In the genomic region with DNA sequence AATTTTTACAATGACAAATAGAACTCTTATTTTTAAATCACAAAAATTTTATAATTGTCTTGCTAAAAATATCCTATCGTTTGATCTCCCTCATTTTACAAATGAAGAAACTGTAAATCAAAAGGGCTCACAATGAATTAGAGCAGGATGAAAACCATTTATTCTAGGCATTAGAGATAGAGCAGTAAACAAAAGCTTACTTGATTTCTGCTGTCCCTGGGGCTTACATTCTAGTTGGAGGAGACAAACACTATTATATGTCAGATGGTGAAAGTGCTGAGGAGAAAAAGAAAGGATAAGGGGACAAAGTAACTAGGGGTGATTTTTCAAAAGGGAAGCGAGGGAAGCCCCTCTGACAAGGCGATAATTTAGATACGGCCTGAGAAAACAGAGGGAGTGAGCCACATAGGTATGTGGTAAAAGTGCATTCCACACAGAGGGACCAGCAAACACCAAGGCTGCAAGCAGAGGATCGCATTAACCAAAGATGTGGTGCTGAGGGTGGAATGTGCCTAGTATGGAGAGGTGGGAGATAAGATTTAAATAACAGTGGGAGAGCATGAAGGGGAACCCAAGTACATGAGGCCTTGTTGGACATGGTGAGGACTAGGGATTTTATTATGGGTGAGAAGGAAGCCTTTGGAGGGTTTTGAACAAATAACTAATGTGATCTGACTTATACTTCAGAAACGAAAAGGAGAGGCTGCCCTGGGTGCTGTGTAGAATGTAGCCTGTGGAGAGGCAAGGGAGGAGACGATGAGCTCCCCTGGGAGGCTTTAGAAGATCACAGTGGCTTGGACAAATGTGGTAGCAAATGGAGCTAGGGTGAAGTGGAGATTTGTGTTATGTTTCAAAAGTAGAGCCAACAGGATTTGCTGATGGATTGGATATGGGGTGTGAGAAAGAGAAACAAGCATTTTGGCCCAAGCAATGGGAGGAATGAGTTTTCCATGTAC, we compare ENCODE assay signal across 16 cellular contexts.
DNase-seq lines count a peak whose midpoint lies in the region; ATAC-seq and TF ChIP-seq lines count a peak whose summit lies in the region.
"Had no signal": no experiment of that assay in that cellular context is flagged by ENCODE, and none has a peak within 500 bp of the region (broad histone marks: within the 10 kb centered on the region; RNA-seq: fewer than 3 reads in every experiment).

No MANE protein-coding gene starts in this region.

- DNase-seq in GM23248 (no peak), RWPE1 (ENCODE audit: low spot score) (no peak), fibroblast of lung (ENCODE audit: low read depth in 2 of 2) (peak in 1 of 2 donors; percentile 57), progenitor cell of endocrine pancreas (ENCODE audit: low spot score, unreplicated experiment) (no peak), NCI-H128 (lab: John Stamatoyannopoulos, UW; ENCODE audit: unreplicated experiment) (no peak), NCI-H2081 treated with DMSO at 0.1 percent for 48 hours (lab: John Stamatoyannopoulos, UW) (no peak), upper lobe of right lung (no peak)
- DNase-seq: activated CD4-positive, alpha-beta T cell treated with anti-CD3 and anti-CD28 coated beads, Interleukin-2, amount 50 U/mL, for 1 hour; COR-L47; effector memory CD8-positive, alpha-beta T cell; left colon; NCI-H510A treated with DMSO at 0.1 percent for 48 hours; stomach had no signal

- no peak for ATAC-seq in upper lobe of right lung
- no peak for ATAC-seq in GM18858 (IDR thresholded peaks at IDR 0.05; ENCODE audit: unreplicated experiment)
- ATAC-seq: effector memory CD8-positive, alpha-beta T cell; left colon had no signal

- H3K27ac ChIP-seq in GM23248 (peak overlapping the region; percentile 75), RWPE1 (peak overlapping the region; percentile 54; the same call in 1 of the 2 replicates), fibroblast of lung (ENCODE audit: insufficient read depth, low read length) (peak overlapping the region; percentile 63), upper lobe of right lung (no peak overlapping the region)
- H3K27ac ChIP-seq: KMS-11 had no signal

- peaks cover 47% of the 10 kb centered on the region for H3F3A ChIP-seq in GM23248 (ENCODE audit: insufficient read depth)

- H3K9me3 Mint-ChIP-seq in progenitor cell of endocrine pancreas (ENCODE audit: low read depth): peaks cover 13% of the 10 kb centered on the region
- H3K9me3 Mint-ChIP-seq: effector memory CD8-positive, alpha-beta T cell had no signal

- peaks cover 12% of the 10 kb centered on the region; the same call in 1 of the 2 replicates for H3K36me3 ChIP-seq in GM23248 (ENCODE audit: low read depth)
- H3K36me3 ChIP-seq in fibroblast of lung (ENCODE audit: control insufficient read depth, insufficient read depth, low read length): peaks cover 3% of the 10 kb centered on the region
- H3K36me3 ChIP-seq in upper lobe of right lung: peaks cover 9% of the 10 kb centered on the region

- POLR2A ChIA-PET in RWPE1 (lab: Yijun Ruan, JAX; ENCODE audit: low non-redundant PET): no interaction called here

- H3K36me3 Mint-ChIP-seq in progenitor cell of endocrine pancreas (ENCODE audit: insufficient read depth): peaks cover 44% of the 10 kb centered on the region

- 74 to 77% methylated on average over 7 of the region's 7 CpGs for WGBS in GM23248 (ENCODE audit: low coverage in 1 of 2, low lambda C conversion rate in 2 of 2, missing lambda C conversion rate in 2 of 2), 2 experiments

- H3K9me2 ChIP-seq in GM23248 (ENCODE audit: insufficient read depth): no peaks in the 10 kb centered on the region

- peaks cover 37% of the 10 kb centered on the region for H3K79me2 ChIP-seq in GM23248 (ENCODE audit: insufficient read depth)
- peaks cover 12% of the 10 kb centered on the region for H3K79me2 ChIP-seq in fibroblast of lung (ENCODE audit: control insufficient read depth, insufficient read depth, low read length)

- H3K4me1 ChIP-seq in GM23248 (ENCODE audit: insufficient read depth) (peaks cover 46% of the 10 kb centered on the region), fibroblast of lung (ENCODE audit: control insufficient read depth, extremely low read depth, insufficient read depth, low read length) (peaks cover 30% of the 10 kb centered on the region), upper lobe of right lung (peaks cover 9% of the 10 kb centered on the region)

- intact Hi-C loops in upper lobe of right lung (cut with DNase I): no loop called here

- H3K4me3 Mint-ChIP-seq in progenitor cell of endocrine pancreas (ENCODE audit: low read depth): no peak overlapping the region
- H3K4me3 Mint-ChIP-seq: activated T-helper 1 cell treated with anti-CD3 and anti-CD28 coated beads, Interleukin-12 subunit alpha, Interleukin-12 subunit beta, Interleukin-2, Interleukin-4 antibody, amounts not matched to agents 30 ng/mL and 10 ng/mL and 1 ng/mL, durations not matched to agents 14 hours and 24 hours and 36 hours; effector memory CD8-positive, alpha-beta T cell had no signal

- peak overlapping the region; percentile 50 for H3K4me2 ChIP-seq in GM23248 (ENCODE audit: unreplicated experiment)
- H3K4me2 ChIP-seq in fibroblast of lung (ENCODE audit: extremely low read depth, insufficient read depth, low read length): peak overlapping the region; percentile 7
- H3K4me2 ChIP-seq: KMS-11 had no signal

- in situ Hi-C loops in GM23248 (cut with MboI): no loop called here

- peak overlapping the region; percentile 53; the same call in 1 of the 2 replicates for H3K4me3 ChIP-seq in GM23248
- no peak overlapping the region for H3K4me3 ChIP-seq in fibroblast of lung (replicated peaks in 1 of 4; ENCODE audit: control extremely low read depth in 1 of 4, insufficient read depth in 1 of 4, low read depth in 3 of 4, low read length in 4 of 4)
- no peak overlapping the region for H3K4me3 ChIP-seq in upper lobe of right lung
- H3K4me3 ChIP-seq: stomach had no signal

- H2AFZ ChIP-seq in GM23248 (no peak overlapping the region), fibroblast of lung (ENCODE audit: low read length) (no peak overlapping the region)

- H3K27ac Mint-ChIP-seq in progenitor cell of endocrine pancreas: peak overlapping the region; percentile 89
- H3K27ac Mint-ChIP-seq: activated T-helper 1 cell treated with anti-CD3 and anti-CD28 coated beads, Interleukin-12 subunit alpha, Interleukin-12 subunit beta, Interleukin-2, Interleukin-4 antibody, amounts not matched to agents 30 ng/mL and 10 ng/mL and 1 ng/mL, durations not matched to agents 14 hours and 24 hours and 36 hours; effector memory CD8-positive, alpha-beta T cell had no signal

- TF ChIP-seq CTCF in RWPE1 (conservative IDR thresholded peaks at IDR 0.05; ENCODE audit: low read depth): no peak
- TF ChIP-seq CTCF in fibroblast of lung (conservative IDR thresholded peaks at IDR 0.05 in 1 of 2, IDR thresholded peaks at IDR 0.05 in 1 of 2; ENCODE audit: low read depth in 1 of 2, low read length in 2 of 2): no peak
- no peak for TF ChIP-seq CTCF in progenitor cell of endocrine pancreas (IDR thresholded peaks at IDR 0.05; ENCODE audit: unreplicated experiment)
- TF ChIP-seq CTCF in upper lobe of right lung (IDR thresholded peaks at IDR 0.05): no peak

- no peaks in the 10 kb centered on the region for H3K9me3 ChIP-seq in GM23248 (ENCODE audit: low read depth)
- H3K9me3 ChIP-seq in fibroblast of lung (ENCODE audit: control insufficient read depth, insufficient read depth, low read depth, low read length): no peaks in the 10 kb centered on the region
- no peaks in the 10 kb centered on the region for H3K9me3 ChIP-seq in upper lobe of right lung
- H3K9me3 ChIP-seq: stomach had no signal

- CTCF ChIA-PET in RWPE1 (lab: Yijun Ruan, JAX): no interaction called here

- H3K27me3 Mint-ChIP-seq in progenitor cell of endocrine pancreas: no peaks in the 10 kb centered on the region
- H3K27me3 Mint-ChIP-seq: effector memory CD8-positive, alpha-beta T cell had no signal

- H3K27me3 ChIP-seq in GM23248 (replicated peaks; ENCODE audit: insufficient read depth) (no peaks in the 10 kb centered on the region), fibroblast of lung (ENCODE audit: control insufficient read depth, insufficient read depth, low read length) (no peaks in the 10 kb centered on the region), upper lobe of right lung (no peaks in the 10 kb centered on the region)
- H3K27me3 ChIP-seq: stomach had no signal

- peak overlapping the region; percentile 44 for H3K9ac ChIP-seq in GM23248
- H3K9ac ChIP-seq in fibroblast of lung (ENCODE audit: insufficient read depth, low read length): no peak overlapping the region
- H3K9ac ChIP-seq: KMS-11 had no signal

- peaks cover 35% of the 10 kb centered on the region for H3K4me1 Mint-ChIP-seq in progenitor cell of endocrine pancreas (ENCODE audit: low read depth)

- H4K20me1 ChIP-seq in GM23248 (ENCODE audit: insufficient read depth): no peaks in the 10 kb centered on the region
- H4K20me1 ChIP-seq in fibroblast of lung (ENCODE audit: control insufficient read depth, extremely low read depth, insufficient read depth, low read length): no peaks in the 10 kb centered on the region
